9 cellular contexts compared by ENCODE assay signal in genomic region chr14:64763801-64764511, GRCh38. TPM values are rescaled to one million over a fixed set of nuclear protein-coding genes. Genes with fewer than 3 reads are reported as not detected.
A peak's percentile ranks its signal among the peaks of the same experiment; 100 is the strongest.
DNase-seq lines count a peak whose midpoint lies in the region; ATAC-seq and TF ChIP-seq lines count a peak whose summit lies in the region.
"Had no signal": no experiment of that assay in that cellular context is flagged by ENCODE, and none has a peak within 500 bp of the region (broad histone marks: within the 10 kb centered on the region; RNA-seq: fewer than 3 reads in every experiment).

No MANE protein-coding gene starts in this region.

- H3F3A ChIP-seq in SK-N-SH (replicated peaks; ENCODE audit: insufficient read depth): no peaks in the 10 kb centered on the region
- no peaks in the 10 kb centered on the region for H3F3A ChIP-seq in MM.1S (ENCODE audit: insufficient read depth, low read length)

- H3K4me3 ChIP-seq in SK-N-SH (ENCODE audit: low read depth in 2 of 2, low read length in 1 of 2): no peak overlapping the region; a peak in 1 of 4 replicates
- no peak overlapping the region for H3K4me3 ChIP-seq in left ventricle myocardium inferior
- H3K4me3 ChIP-seq in suprapubic skin: peak overlapping the region; percentile 26
- H3K4me3 ChIP-seq in MM.1S (ENCODE audit: low read length): no peak overlapping the region

- H4K20me1 ChIP-seq in SK-N-SH (ENCODE audit: insufficient read depth) (no peaks in the 10 kb centered on the region), MM.1S (ENCODE audit: insufficient read depth, low read length) (no peaks in the 10 kb centered on the region)

- peak; percentile 31 for TF ChIP-seq RAD21 in SK-N-SH (IDR thresholded peaks at IDR 0.05; ENCODE audit: low read length)

- ATAC-seq in SK-N-SH treated with all-trans-retinoic acid at 6 μM for 48 hours (no peak), GM19035 (IDR thresholded peaks at IDR 0.05; ENCODE audit: unreplicated experiment) (no peak)

- WGBS in SK-N-SH (ENCODE audit: low lambda C conversion rate): 72% methylated on average over 10 of the region's 17 CpGs
- 64% methylated on average over 13 of the region's 17 CpGs for WGBS in suprapubic skin

- peak overlapping the region; percentile 19; the same call in 1 of the 2 replicates for H2AFZ ChIP-seq in SK-N-SH (ENCODE audit: low read depth)
- no peak overlapping the region for H2AFZ ChIP-seq in MM.1S (ENCODE audit: low read length)

- peak; percentile 9; the same call in 1 of the 2 replicates for TF ChIP-seq CTCF in SK-N-SH (IDR thresholded peaks at IDR 0.05)
- no peak for TF ChIP-seq CTCF in RWPE1 (conservative IDR thresholded peaks at IDR 0.05; ENCODE audit: low read depth)
- TF ChIP-seq CTCF in left ventricle myocardium inferior (IDR thresholded peaks at IDR 0.05; ENCODE audit: borderline replicate concordance): no peak
- TF ChIP-seq CTCF in suprapubic skin (IDR thresholded peaks at IDR 0.05): no peak
- TF ChIP-seq CTCF in MM.1S (IDR thresholded peaks at IDR 0.05; ENCODE audit: low read length): no peak

- CTCF ChIA-PET in SK-N-SH (lab: Yijun Ruan, JAX) (interaction anchor here (0.6 to 2.8 kb wide), 42 partner anchors 8 to 421 kb away, joined by 3 to 71 read pairs (median 6); partner anchors contain the start of genes HSPA2, PLEKHG3 and ZBTB1), RWPE1 (lab: Yijun Ruan, JAX) (interaction anchor here (0.6 to 1.7 kb wide), 7 partner anchors 14 to 205 kb away, joined by 3 to 8 read pairs (median 3); no protein-coding TSS in a partner anchor)

- H3K27ac ChIP-seq in SK-N-SH (ENCODE audit: low read depth in 2 of 2, low read length in 1 of 2) (peak overlapping the region in 1 of 2 experiments; percentile 99; a peak in 2 of 4 replicates), RWPE1 (peak overlapping the region; percentile 99), left ventricle myocardium inferior (replicated peaks) (peak overlapping the region; percentile 75), suprapubic skin (no peak overlapping the region), MM.1S (ENCODE audit: low read length) (no peak overlapping the region)

- H3K27me3 ChIP-seq in SK-N-SH (ENCODE audit: insufficient read depth): no peaks in the 10 kb centered on the region
- peaks cover 16% of the 10 kb centered on the region for H3K27me3 ChIP-seq in left ventricle myocardium inferior (ENCODE audit: low read depth)
- H3K27me3 ChIP-seq in suprapubic skin: no peaks in the 10 kb centered on the region
- no peaks in the 10 kb centered on the region for H3K27me3 ChIP-seq in MM.1S (replicated peaks; ENCODE audit: insufficient read depth, low read length)

- H3K9ac ChIP-seq in SK-N-SH (no peak overlapping the region), MM.1S (ENCODE audit: low read length) (no peak overlapping the region)

- no peaks in the 10 kb centered on the region for H3K79me2 ChIP-seq in SK-N-SH (ENCODE audit: insufficient read depth)
- H3K79me2 ChIP-seq in MM.1S (ENCODE audit: low read length): no peaks in the 10 kb centered on the region

- POLR2A ChIA-PET in SK-N-SH (lab: Yijun Ruan, JAX): interaction anchor here (1.1 kb wide), 1 partner anchor 59 kb away, joined by 7 read pairs; the partner anchor contains the start of gene PLEKHG3
- POLR2A ChIA-PET in RWPE1 (lab: Yijun Ruan, JAX; ENCODE audit: low non-redundant PET): interaction anchor here (0.6 kb wide), 1 partner anchor 58 kb away, joined by 3 read pairs; no protein-coding TSS in a partner anchor

- TF ChIP-seq EP300 in SK-N-SH (IDR thresholded peaks at IDR 0.05; ENCODE audit: borderline replicate concordance in 1 of 2, low read depth in 1 of 2, low read length in 1 of 2) (no peak), suprapubic skin (IDR thresholded peaks at IDR 0.05) (no peak)

- H3K4me1 ChIP-seq in SK-N-SH (ENCODE audit: control insufficient read depth in 1 of 2, insufficient read depth in 2 of 2, low read depth in 1 of 2, low read length in 1 of 2) (peaks cover 31 to 62% of the 10 kb centered on the region in 2 experiments), left ventricle myocardium inferior (peaks cover 58% of the 10 kb centered on the region), suprapubic skin (peaks cover 50% of the 10 kb centered on the region), MM.1S (ENCODE audit: low read length) (no peaks in the 10 kb centered on the region)

- peak; percentile 50 for DNase-seq in SK-N-SH
- DNase-seq in RWPE1 (ENCODE audit: low spot score): no peak
- no peak for DNase-seq in left ventricle myocardium inferior
- no peak for DNase-seq in suprapubic skin (ENCODE audit: low spot score in 2 of 2)
- no peak for DNase-seq in MM.1S
- DNase-seq in cortex of kidney (lab: John Stamatoyannopoulos, UW): no peak
- DNase-seq: NCI-H2029 had no signal

- H3K9me3 ChIP-seq in SK-N-SH: no peaks in the 10 kb centered on the region
- no peaks in the 10 kb centered on the region for H3K9me3 ChIP-seq in left ventricle myocardium inferior (replicated peaks)
- no peaks in the 10 kb centered on the region for H3K9me3 ChIP-seq in suprapubic skin
- no peaks in the 10 kb centered on the region for H3K9me3 ChIP-seq in MM.1S (replicated peaks; ENCODE audit: insufficient read depth, low read length)

- no peak for TF ChIP-seq POLR2A in suprapubic skin (IDR thresholded peaks at IDR 0.05)

- no peaks in the 10 kb centered on the region for H3K36me3 ChIP-seq in SK-N-SH (replicated peaks in 1 of 2; ENCODE audit: control insufficient read depth in 1 of 2, insufficient read depth in 2 of 2, low read length in 1 of 2)
- H3K36me3 ChIP-seq in left ventricle myocardium inferior: peaks cover 6% of the 10 kb centered on the region
- H3K36me3 ChIP-seq in suprapubic skin: no peaks in the 10 kb centered on the region
- H3K36me3 ChIP-seq in MM.1S (replicated peaks; ENCODE audit: insufficient read depth, low read length): no peaks in the 10 kb centered on the region

- H3K9me2 ChIP-seq in SK-N-SH (no peaks in the 10 kb centered on the region), MM.1S (replicated peaks; ENCODE audit: insufficient read depth, low read length) (no peaks in the 10 kb centered on the region)

- H3K4me2 ChIP-seq in SK-N-SH (peak overlapping the region; percentile 71; the same call in 1 of the 2 replicates), MM.1S (ENCODE audit: low read depth, low read length) (no peak overlapping the region)

- intact Hi-C loops in left ventricle myocardium inferior (cut with micrococcal nuclease): loop anchor here (5.0 kb wide), 1 partner anchor 92 kb away; no protein-coding TSS in a partner anchor

TF ChIP-seq in SK-N-SH, 30 proteins besides CTCF, POLR2A, EP300 and RAD21:
- TF ChIP-seq FOSL2 (IDR thresholded peaks at IDR 0.05; ENCODE audit: borderline replicate concordance, low read depth) (no peak), RXRA (IDR thresholded peaks at IDR 0.05; ENCODE audit: borderline replicate concordance, low read depth) (no peak)
- TF ChIP-seq, protein P1, sequence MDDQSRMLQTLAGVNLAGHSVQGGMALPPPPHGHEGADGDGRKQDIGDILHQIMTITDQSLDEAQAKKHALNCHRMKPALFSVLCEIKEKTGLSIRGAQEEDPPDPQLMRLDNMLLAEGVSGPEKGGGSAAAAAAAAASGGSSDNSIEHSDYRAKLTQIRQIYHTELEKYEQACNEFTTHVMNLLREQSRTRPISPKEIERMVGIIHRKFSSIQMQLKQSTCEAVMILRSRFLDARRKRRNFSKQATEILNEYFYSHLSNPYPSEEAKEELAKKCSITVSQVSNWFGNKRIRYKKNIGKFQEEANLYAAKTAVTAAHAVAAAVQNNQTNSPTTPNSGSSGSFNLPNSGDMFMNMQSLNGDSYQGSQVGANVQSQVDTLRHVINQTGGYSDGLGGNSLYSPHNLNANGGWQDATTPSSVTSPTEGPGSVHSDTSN (IDR thresholded peaks at IDR 0.05): no peak

TF ChIP-seq in SK-N-SH treated with all-trans-retinoic acid at 6 μM for 48 hours, 23 proteins besides CTCF, POLR2A, EP300 and RAD21:
- TF ChIP-seq RARB (CRISPR knock-in tag; IDR thresholded peaks at IDR 0.05) (no peak), OSR1 (CRISPR knock-in tag; IDR thresholded peaks at IDR 0.05) (no peak), BACH2 (CRISPR knock-in tag; IDR thresholded peaks at IDR 0.05; ENCODE audit: borderline replicate concordance) (no peak), ZFP3 (CRISPR knock-in tag; IDR thresholded peaks at IDR 0.05) (no peak), ZNF70 (CRISPR knock-in tag; IDR thresholded peaks at IDR 0.05) (no peak)
TF ChIP-seq in SK-N-SH treated with all-trans-retinoic acid at 6 μM for 48 hours: peak in this region for 0.

RNA-seq across cellular contexts. Expression of gene PLEKHG3, which starts 59.7 kb away (rescaled TPM):
- polyA plus RNA-seq in SK-N-SH (2012; rRNA removed): 4.9 and 5.1 TPM in 2 replicates
- polyA plus RNA-seq in SK-N-SH (2012; cell fraction: cytosol; rRNA removed): 2.6 and 4.0 TPM in 2 replicates
- polyA plus RNA-seq in SK-N-SH (2012; cell fraction: nucleus; rRNA removed): 18.3 and 21.2 TPM in 2 replicates
- total RNA-seq in left ventricle myocardium inferior (16.5 TPM), suprapubic skin (100 to 1,000 TPM in 1 of 4 donors, 10 to 100 TPM in 3; 60.4 to 140 (median 96.5) TPM)

Comparison
In these comparisons a context has a peak if more than half of its experiments do, and no peak if none do; other contexts are left out.
1. H3K27ac ChIP-seq: peak in RWPE1 (single experiment) and left ventricle myocardium inferior (single experiment); none in suprapubic skin (single experiment) and MM.1S (single experiment).